ENCODE assay signal across 9 cellular contexts in the genomic region with DNA sequence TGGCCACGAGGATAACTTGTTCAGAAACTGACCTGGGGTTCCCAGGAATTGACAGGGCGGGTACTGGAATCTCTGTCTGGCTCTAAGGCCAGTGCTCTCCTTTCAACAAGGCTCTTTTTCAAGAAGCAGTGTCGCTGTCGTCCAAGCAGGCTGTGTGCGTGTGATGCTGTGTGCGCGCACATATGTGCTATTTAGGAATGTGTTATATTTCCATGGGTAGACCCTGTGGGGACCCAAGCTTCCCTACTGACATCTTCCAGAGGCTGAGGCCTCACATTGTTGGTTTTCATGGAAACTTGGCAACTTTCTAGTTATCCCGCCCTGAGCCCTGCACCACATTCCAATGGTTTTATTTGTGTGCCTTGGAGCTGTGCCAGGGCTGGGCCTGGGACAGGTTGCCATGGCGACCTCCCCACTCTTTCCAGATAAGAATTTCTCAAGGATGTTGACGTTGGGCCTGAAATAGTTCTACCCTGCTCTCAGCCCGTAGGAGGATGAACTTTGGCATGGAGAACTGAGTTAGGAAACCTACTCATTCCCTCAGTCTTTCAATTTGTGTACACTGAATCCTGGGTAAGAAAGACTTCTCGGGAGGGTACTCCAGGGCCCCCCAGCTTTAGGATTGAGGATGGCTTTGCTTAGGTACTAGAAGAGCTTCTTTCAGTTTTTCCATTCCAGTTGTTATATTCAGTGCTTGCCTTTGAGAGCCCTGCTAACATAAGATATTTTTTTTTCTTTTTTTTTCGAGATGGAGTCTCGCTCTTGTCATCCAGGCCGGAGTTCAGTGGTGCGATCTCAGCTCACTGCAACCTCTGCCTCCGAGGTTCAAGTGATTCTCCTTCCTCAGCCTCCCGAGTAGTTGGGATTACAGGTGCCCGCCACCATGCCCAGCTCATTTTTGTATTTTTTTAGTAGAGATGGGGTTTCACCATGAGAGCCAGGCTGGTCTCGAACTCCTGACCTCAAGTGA. TPM values are rescaled to one million over a fixed set of nuclear protein-coding genes. Genes with fewer than 3 reads are reported as not detected.
DNase-seq lines count a peak whose midpoint lies in the region; ATAC-seq lines count a peak whose summit lies in the region.
"Had no signal": no experiment of that assay in that cellular context is flagged by ENCODE, and none has a peak within 500 bp of the region (broad histone marks: within the 10 kb centered on the region; RNA-seq: fewer than 3 reads in every experiment).

No MANE protein-coding gene starts in this region.

- H3K4me1 ChIP-seq in SJSA1 (replicated peaks) (peaks cover 49% of the 10 kb centered on the region), muscle layer of duodenum (ENCODE audit: control insufficient read depth in 1 of 2, insufficient read depth in 2 of 2, low read length in 2 of 2) (peaks cover 30 to 39% of the 10 kb centered on the region in 2 donors)

- H3K27ac ChIP-seq in SJSA1 (peak overlapping the region; percentile 91), muscle layer of duodenum (ENCODE audit: low read length) (peak overlapping the region; percentile 98)

- H3K9me3 ChIP-seq in SJSA1 (replicated peaks) (no peaks in the 10 kb centered on the region), muscle layer of duodenum (ENCODE audit: control insufficient read depth in 1 of 2, low read length in 2 of 2) (no peaks in the 10 kb centered on the region)

- ATAC-seq in HG02571 (IDR thresholded peaks at IDR 0.05; ENCODE audit: unreplicated experiment) = no peak

- peak; percentile 97 for DNase-seq in ELR (ENCODE audit: low read depth)
- DNase-seq in SJSA1 (ENCODE audit: low read depth in 1 of 2, low spot score in 2 of 2) = peak; percentile 95 to 98
- DNase-seq in fibroblast of gingiva (ENCODE audit: low read depth) = peak; percentile 100
- DNase-seq in activated naive CD4-positive, alpha-beta T cell treated with Interleukin-2 at 50 U/mL for 16 hours = no peak
- DNase-seq in effector CD4-positive, alpha-beta T cell = no peak
- DNase-seq in activated CD4-positive, CD25-positive, alpha-beta regulatory T cell (lab: John Stamatoyannopoulos, UW) = no peak
- DNase-seq: naive B cell had no signal

- H3K4me3 ChIP-seq in SJSA1 = no peak overlapping the region
- peak overlapping the region in 1 of 2 donors; percentile 34 for H3K4me3 ChIP-seq in muscle layer of duodenum (ENCODE audit: low read depth in 1 of 2, low read length in 2 of 2)

- no peaks in the 10 kb centered on the region for H3K27me3 ChIP-seq in SJSA1 (replicated peaks)
- no peaks in the 10 kb centered on the region for H3K27me3 ChIP-seq in muscle layer of duodenum (ENCODE audit: low read depth, low read length)

- H3K36me3 ChIP-seq in SJSA1 (no peaks in the 10 kb centered on the region), muscle layer of duodenum (ENCODE audit: control insufficient read depth in 1 of 2, insufficient read depth in 2 of 2, low read length in 2 of 2) (no peaks in the 10 kb centered on the region)

RNA-seq across cellular contexts. Expression of a gene that starts 38.8 kb away (rescaled TPM):
- 145 and 147 TPM in 2 replicates for total RNA-seq in SJSA1 (2014; rRNA removed; shearing (Covaris generic))

RNA-seq across cellular contexts. Expression of a gene that starts 59.3 kb away (rescaled TPM):
- total RNA-seq in SJSA1 (2014; rRNA removed; shearing (Covaris generic)) = 123 and 145 TPM in 2 replicates

Comparison
In these comparisons a context has a peak if more than half of its experiments do, and no peak if none do; other contexts are left out.
1. DNase-seq: peak in ELR (single experiment), SJSA1 (2 of 2) and fibroblast of gingiva (single experiment); none in activated naive CD4-positive, alpha-beta T cell treated with Interleukin-2 at 50 U/mL for 16 hours (single experiment), effector CD4-positive, alpha-beta T cell (single experiment) and activated CD4-positive, CD25-positive, alpha-beta regulatory T cell (0 of 4).